Comparison of ENCODE assay signal across 8 cellular contexts in the genomic region with DNA sequence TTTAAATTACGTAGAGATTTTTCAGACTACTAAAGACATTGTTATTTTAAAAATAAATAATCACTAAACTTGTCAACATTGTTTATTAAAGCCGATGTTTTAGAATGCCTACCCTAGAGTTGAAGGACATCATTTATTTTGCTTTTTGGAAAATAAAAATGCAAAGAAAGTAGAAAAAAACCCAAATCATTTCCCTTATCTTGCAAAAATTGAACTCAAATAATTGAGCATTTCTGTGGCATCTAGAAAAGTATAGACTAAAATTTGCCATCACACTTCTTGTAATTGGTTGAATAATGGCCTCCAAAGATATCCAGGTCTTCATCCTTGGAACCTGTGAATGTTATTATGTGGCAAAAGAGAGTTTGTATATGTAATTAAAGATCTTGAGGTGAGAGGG.
"Had no signal": no experiment of that assay in that cellular context is flagged by ENCODE, and none has a peak within 500 bp of the region (broad histone marks: within the 10 kb centered on the region; RNA-seq: fewer than 3 reads in every experiment).

No MANE protein-coding gene starts in this region.

- H3K27ac ChIP-seq: GM23248, KMS-11 had no signal

- FAIRE-seq: H1, H54, HTR-8/SVneo had no signal

- H3K4me3 ChIP-seq: GM23248 had no signal

- H2AFZ ChIP-seq: GM23248 had no signal

- H3K9ac ChIP-seq: GM23248, KMS-11 had no signal

- DNase-seq: GM23248, H9, HCEC 1CT, KBM-7 had no signal

- H3K4me2 ChIP-seq: KMS-11 had no signal
